28 cellular contexts compared by ENCODE assay signal in genomic region chr17:37735165-37735564, GRCh38. TPM values are rescaled to one million over a fixed set of nuclear protein-coding genes. Genes with fewer than 3 reads are reported as not detected.
"Had no signal": no experiment of that assay in that cellular context is flagged by ENCODE, and none has a peak within 500 bp of the region (broad histone marks: within the 10 kb centered on the region; RNA-seq: fewer than 3 reads in every experiment).

No MANE protein-coding gene starts in this region.

- H3K27ac Mint-ChIP-seq: IgD-negative memory B cell had no signal

- H3K27ac ChIP-seq: HL-60, KMS-11, RWPE1 had no signal

- DNase-seq: Kasumi-1, MM.1S, NCI-H1092 treated with DMSO at 0.1 percent for 48 hours, NCI-H1436, NCI-H187, NCI-H2029, NCI-H2081 treated with DMSO at 0.1 percent for 48 hours, NCI-H2171, NCI-H226, NCI-H446, NCI-H510A, NCI-H524 treated with DMSO at 0.1 percent for 48 hours, NCI-H69, NCI-H774, PC-3, SHP77, SK-N-SH, T-helper 1 cell had no signal

- H3K36me3 Mint-ChIP-seq: IgD-negative memory B cell had no signal

- H3K4me3 ChIP-seq: K562 had no signal

- ATAC-seq: K562, Panc1, PC-3 had no signal

- H3K4me2 ChIP-seq: KMS-11, SK-N-SH had no signal

- H3K9ac ChIP-seq: KMS-11, SK-N-SH had no signal

- H3K4me3 Mint-ChIP-seq: IgD-negative memory B cell had no signal

- H3K9me3 ChIP-seq: SK-N-SH had no signal

- FAIRE-seq: HTR-8/SVneo, K562 had no signal

- H3K4me1 Mint-ChIP-seq: IgD-negative memory B cell had no signal

RNA-seq across cellular contexts. Expression of gene HNF1B, which starts 9.7 kb away (rescaled TPM):
- total RNA-seq: K562, M059J, OCI-LY7, SK-MEL-5 had no signal
- polyA plus RNA-seq: IgD-negative memory B cell, K562, SK-N-SH had no signal
